Comparison of ENCODE assay signal across 1 cellular context in genomic region chr5:81303563-81303962, GRCh38.
TF ChIP-seq lines count a peak whose summit lies in the region.

No MANE protein-coding gene starts in this region.

TF ChIP-seq in HepG2, 621 proteins besides CTCF, POLR2A, EP300 and RAD21 (continued from another document):
- TF ChIP-seq ZBTB40 (IDR thresholded peaks at IDR 0.05) (no peak), ZBTB40 (CRISPR knock-in tag; IDR thresholded peaks at IDR 0.05) (no peak)
